1 cellular context compared by ENCODE assay signal in the genomic region with DNA sequence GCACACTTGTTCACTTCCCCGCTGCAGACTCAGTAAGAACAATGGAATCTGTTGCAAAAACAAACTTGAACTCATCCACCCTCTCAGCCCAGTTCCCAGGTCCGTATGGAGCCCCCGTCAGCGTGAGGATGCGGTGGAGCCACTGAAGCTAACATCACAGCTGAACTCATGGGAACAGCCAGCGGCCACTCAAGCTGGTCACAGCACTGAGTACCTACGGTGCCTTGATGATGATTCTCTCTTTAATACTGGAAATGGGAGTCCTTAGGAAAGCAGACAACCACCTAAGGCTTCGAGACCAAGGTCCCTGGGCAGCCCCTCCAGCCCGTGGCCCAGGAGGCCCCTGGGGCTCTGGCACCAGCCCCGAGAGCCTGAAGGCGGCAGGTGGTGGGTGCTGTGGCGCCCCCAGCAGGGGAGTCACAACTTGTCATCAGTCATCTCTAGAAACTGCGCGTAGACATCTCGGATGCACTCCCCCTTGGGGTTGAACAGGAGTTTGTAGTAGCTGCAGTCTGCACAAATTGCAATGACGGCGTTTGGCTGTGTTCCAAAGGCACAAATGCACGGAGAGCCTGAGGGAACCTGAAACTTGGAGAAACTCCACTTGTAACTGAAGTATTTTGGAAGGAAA.
TF ChIP-seq lines count a peak whose summit lies in the region.

No MANE protein-coding gene starts in this region.

TF ChIP-seq in IMR-90, 13 proteins besides CTCF, POLR2A, EP300 and RAD21:
- TF ChIP-seq MAFK (IDR thresholded peaks at IDR 0.05; ENCODE audit: low read depth, low read length) (no peak), RCOR1 (IDR thresholded peaks at IDR 0.05; ENCODE audit: insufficient replicate concordance, low read length) (no peak)
